ENCODE assay signal across 11 cellular contexts in genomic region chr2:54099834-54100595, GRCh38. TPM values are rescaled to one million over a fixed set of nuclear protein-coding genes. Genes with fewer than 3 reads are reported as not detected.
DNase-seq lines count a peak whose midpoint lies in the region; ATAC-seq, FAIRE-seq and TF ChIP-seq lines count a peak whose summit lies in the region.
"Had no signal": no experiment of that assay in that cellular context is flagged by ENCODE, and none has a peak within 500 bp of the region (broad histone marks: within the 10 kb centered on the region; RNA-seq: fewer than 3 reads in every experiment).

No MANE protein-coding gene starts in this region.

- DNase-seq in GM12865 (ENCODE audit: low read depth), result peak; percentile 59
- peak; percentile 94 for DNase-seq in NAMALWA (ENCODE audit: low spot score)
- DNase-seq in T-cell, result no peak
- no peak for DNase-seq in natural killer cell
- no peak for DNase-seq in frontal cortex (ENCODE audit: low spot score in 2 of 2)
- DNase-seq in SIG-M5 (lab: John Stamatoyannopoulos, UW), result no peak
- DNase-seq: nephron progenitor cell had no signal

- FAIRE-seq in frontal cortex (lab: Jason Lieb, UNC), result no peak
- FAIRE-seq: astrocyte had no signal

- intact Hi-C loops in natural killer cell (cut with micrococcal nuclease), result no loop called here

- CTCF ChIA-PET in T-cell (lab: Charles Lee), result no interaction called here

- TF ChIP-seq CTCF in GM12865 (IDR thresholded peaks at IDR 0.05; ENCODE audit: insufficient read depth, low read depth, low read length, missing control alignments), result no peak
- TF ChIP-seq CTCF in natural killer cell (IDR thresholded peaks at IDR 0.05), result no peak

- H3K27ac Mint-ChIP-seq in T-cell (peak overlapping the region in 1 of 2 donors; percentile 46), natural killer cell (no peak overlapping the region)
- H3K27ac Mint-ChIP-seq: nephron progenitor cell had no signal

- H3K4me1 Mint-ChIP-seq in T-cell (peaks cover 12 to 45% (median 14%) of the 10 kb centered on the region in 3 donors), natural killer cell (peaks cover 5 to 7% of the 10 kb centered on the region in 2 donors)

- no peak overlapping the region for H3K4me3 ChIP-seq in GM12865 (ENCODE audit: low read depth, low read length)
- H3K4me3 ChIP-seq: SK-N-MC had no signal

- no peaks in the 10 kb centered on the region for H3K9me3 Mint-ChIP-seq in T-cell
- no peaks in the 10 kb centered on the region for H3K9me3 Mint-ChIP-seq in natural killer cell

- H3K36me3 Mint-ChIP-seq in T-cell, result peaks cover 3% of the 10 kb centered on the region
- no peaks in the 10 kb centered on the region for H3K36me3 Mint-ChIP-seq in natural killer cell

- POLR2A ChIA-PET in T-cell (lab: Charles Lee), result no interaction called here

- H3K4me3 Mint-ChIP-seq in T-cell (no peak overlapping the region), natural killer cell (no peak overlapping the region)
- H3K4me3 Mint-ChIP-seq: nephron progenitor cell had no signal

- ATAC-seq in GM21360 (IDR thresholded peaks at IDR 0.05; ENCODE audit: unreplicated experiment) (peak; percentile 69), HG02981 (IDR thresholded peaks at IDR 0.05; ENCODE audit: unreplicated experiment) (peak; percentile 73), T-cell (replicated peaks in 1 of 4) (no peak), natural killer cell (no peak)

- H3K27me3 Mint-ChIP-seq in T-cell (no peaks in the 10 kb centered on the region), natural killer cell (ENCODE audit: low read depth in 2 of 2) (no peaks in the 10 kb centered on the region)

RNA-seq across cellular contexts. Expression of gene ACYP2, which starts 15.4 kb away (rescaled TPM):
- total RNA-seq in T-cell (10 to 100 TPM; 13.8 to 18.8 (median 15.3) TPM), natural killer cell (10 to 100 TPM; 14.3 to 18.1 (median 16.7) TPM), frontal cortex (22.4 TPM)

Comparison
In these comparisons a context has a peak if more than half of its experiments do, and no peak if none do; other contexts are left out.
1. DNase-seq: peak in GM12865 (single experiment) and NAMALWA (single experiment); none in T-cell (0 of 34), natural killer cell (single experiment), frontal cortex (0 of 2) and SIG-M5 (single experiment).
2. ATAC-seq: peak in GM21360 (single experiment) and HG02981 (single experiment); none in T-cell (0 of 4) and natural killer cell (0 of 3).